Comparison of ENCODE assay signal across 7 cellular contexts in genomic region chr10:52858722-52859121, GRCh38.
"Had no signal": no experiment of that assay in that cellular context is flagged by ENCODE, and none has a peak within 500 bp of the region (broad histone marks: within the 10 kb centered on the region; RNA-seq: fewer than 3 reads in every experiment).

No MANE protein-coding gene starts in this region.

- H3K4me3 Mint-ChIP-seq: H9 had no signal

- H3K4me3 ChIP-seq: K562 had no signal

- DNase-seq: GOT3, H9, HCEC 1CT, IMR-90 had no signal

- H3K27ac Mint-ChIP-seq: H9 had no signal

- ATAC-seq: K562 had no signal

- FAIRE-seq: H54, HTR-8/SVneo, K562 had no signal
